Comparison of ENCODE assay signal across 1 cellular context in the genomic region with DNA sequence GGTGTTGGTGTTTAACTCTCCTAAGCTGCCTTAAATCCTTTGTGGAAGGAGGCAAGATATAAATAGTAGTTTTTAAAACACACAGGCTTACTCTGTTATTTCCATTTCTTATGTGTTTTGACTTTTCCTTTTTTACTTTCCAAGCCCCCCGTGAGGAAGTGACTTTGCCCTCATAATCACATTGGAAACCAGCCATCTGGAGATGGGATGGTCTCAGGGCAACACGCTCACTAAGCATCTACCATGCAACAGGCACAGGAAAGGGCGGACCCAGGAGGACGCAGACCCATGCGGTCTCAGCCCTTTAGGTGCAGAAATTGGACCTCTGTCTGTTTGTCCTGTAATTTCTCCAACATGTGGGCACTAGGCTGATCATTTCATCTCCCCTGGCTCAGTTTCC.
TF ChIP-seq lines count a peak whose summit lies in the region.

No MANE protein-coding gene starts in this region.

TF ChIP-seq in H1, 55 proteins besides CTCF, POLR2A, EP300 and RAD21:
- TF ChIP-seq SP4 (IDR thresholded peaks at IDR 0.05; ENCODE audit: low read length): no peak
- TF ChIP-seq RXRA (IDR thresholded peaks at IDR 0.05; ENCODE audit: insufficient read depth, low read depth, low read length): no peak
- no peak for TF ChIP-seq CBX5 (IDR thresholded peaks at IDR 0.05; ENCODE audit: low read depth, low read length)
